ENCODE assay signal across 9 cellular contexts in the genomic region with DNA sequence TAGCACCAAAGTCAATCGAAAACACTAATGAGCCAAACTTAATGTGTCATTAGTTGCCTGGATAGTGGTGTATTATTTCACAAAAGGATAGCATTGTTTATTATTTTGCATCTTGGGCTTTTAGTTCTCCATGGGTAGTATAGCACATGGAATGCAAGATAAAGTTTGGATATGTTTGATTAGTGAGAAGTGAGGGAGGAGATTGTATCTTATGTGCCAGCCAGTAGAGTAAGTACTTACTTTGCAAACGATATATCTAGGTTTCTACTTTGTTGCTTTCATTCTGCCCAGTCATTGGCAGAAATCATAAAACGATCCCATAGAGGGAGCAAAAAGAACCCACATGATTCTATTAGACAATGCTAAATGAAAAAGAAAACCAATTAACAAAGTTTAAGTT.
"Had no signal": no experiment of that assay in that cellular context is flagged by ENCODE, and none has a peak within 500 bp of the region (broad histone marks: within the 10 kb centered on the region; RNA-seq: fewer than 3 reads in every experiment).

No MANE protein-coding gene starts in this region.

- H3K27ac ChIP-seq: GM23248 had no signal

- H3K4me1 ChIP-seq: HAP-1 had no signal

- H3K9me3 ChIP-seq: HAP-1 had no signal

- ATAC-seq: GM23338 had no signal

- H3K27ac Mint-ChIP-seq: GM23338, H9, HFFc6 had no signal

- H3K9ac ChIP-seq: GM23248 had no signal

- H3K4me1 Mint-ChIP-seq: GM23338, H9 had no signal

- H3K36me3 ChIP-seq: HAP-1 had no signal

- DNase-seq: GM23248, GOT3, HCEC 1CT had no signal

- H3K4me3 ChIP-seq: GM23248, GM23338, HAP-1 had no signal

- H3K4me3 Mint-ChIP-seq: GM23338, H9, HFFc6 had no signal

- FAIRE-seq: H1, H54 had no signal

- H2AFZ ChIP-seq: GM23248, GM23338 had no signal

- H3K4me2 ChIP-seq: GM23338 had no signal
